Comparison of ENCODE assay signal across 6 cellular contexts in genomic region chr19:53157601-53158000, GRCh38. TPM values are rescaled to one million over a fixed set of nuclear protein-coding genes. Genes with fewer than 3 reads are reported as not detected.
DNase-seq lines count a peak whose midpoint lies in the region; ATAC-seq lines count a peak whose summit lies in the region.

No MANE protein-coding gene starts in this region.

- H3K4me3 ChIP-seq in iPS-11a (ENCODE audit: low read depth, low read length) (peak overlapping the region; percentile 53), aorta (ENCODE audit: low read length in 2 of 2) (peak overlapping the region; percentile 65 to 78)

- peak overlapping the region; percentile 83 for H3K4me3 Mint-ChIP-seq in stimulated activated naive CD8-positive, alpha-beta T cell treated with anti-CD3 and anti-CD28 coated beads, Interleukin-15, Interleukin-2, amounts not matched to agents 100 ng/mL and 50 ng/mL, for 24 hours

- peaks cover 0 to 2% of the 10 kb centered on the region in 2 donors for H3K36me3 ChIP-seq in aorta (ENCODE audit: control insufficient read depth in 1 of 2, insufficient read depth in 2 of 2, low read length in 1 of 2)

- DNase-seq in stimulated activated naive CD8-positive, alpha-beta T cell treated with anti-CD3 and anti-CD28 coated beads, Interleukin-15, Interleukin-2, amounts not matched to agents 100 U/mL and 50 U/mL, for 24 hours = no peak
- DNase-seq in aorta (no peak), SIG-M5 treated with dmso at 0.1 percent for 504 hours (lab: John Stamatoyannopoulos, UW; ENCODE audit: unreplicated experiment) (no peak)

- no peaks in the 10 kb centered on the region for H3K27me3 Mint-ChIP-seq in stimulated activated naive CD8-positive, alpha-beta T cell treated with anti-CD3 and anti-CD28 coated beads, Interleukin-15, Interleukin-2, amounts not matched to agents 100 ng/mL and 50 ng/mL, for 24 hours

- ATAC-seq in stimulated activated naive CD8-positive, alpha-beta T cell treated with anti-CD3 and anti-CD28 coated beads, Interleukin-15, Interleukin-2, amounts not matched to agents 100 U/mL and 50 U/mL, for 24 hours = no peak
- ATAC-seq in aorta (ENCODE audit: low FRiP score) = no peak
- ATAC-seq in GM21447 (IDR thresholded peaks at IDR 0.05; ENCODE audit: unreplicated experiment) = no peak

- peaks cover 23% of the 10 kb centered on the region for H3K4me1 Mint-ChIP-seq in stimulated activated naive CD8-positive, alpha-beta T cell treated with anti-CD3 and anti-CD28 coated beads, Interleukin-15, Interleukin-2, amounts not matched to agents 100 ng/mL and 50 ng/mL, for 24 hours (ENCODE audit: low read depth)

- H3K9me3 ChIP-seq in aorta (ENCODE audit: control insufficient read depth, low read length) = no peaks in the 10 kb centered on the region

- H3K36me3 Mint-ChIP-seq in stimulated activated naive CD8-positive, alpha-beta T cell treated with anti-CD3 and anti-CD28 coated beads, Interleukin-15, Interleukin-2, amounts not matched to agents 100 ng/mL and 50 ng/mL, for 24 hours (ENCODE audit: low read depth) = peaks cover 59% of the 10 kb centered on the region

- intact Hi-C loops in aorta (cut with DNase I) = no loop called here

- no peaks in the 10 kb centered on the region for H3K4me1 ChIP-seq in aorta (ENCODE audit: control insufficient read depth in 1 of 2, insufficient read depth in 2 of 2, low read length in 2 of 2)

- H3K27me3 ChIP-seq in aorta (ENCODE audit: control insufficient read depth in 1 of 2, insufficient read depth in 2 of 2, low read length in 1 of 2) = no peaks in the 10 kb centered on the region

- WGBS in aorta, 2 donors = 7 to 8% methylated on average over 7 of the region's 7 CpGs

- H3K27ac ChIP-seq in aorta (ENCODE audit: low read depth in 1 of 2, low read length in 2 of 2) = no peak overlapping the region

- peaks cover 38% of the 10 kb centered on the region for H3K9me3 Mint-ChIP-seq in stimulated activated naive CD8-positive, alpha-beta T cell treated with anti-CD3 and anti-CD28 coated beads, Interleukin-15, Interleukin-2, amounts not matched to agents 100 ng/mL and 50 ng/mL, for 24 hours

- peak overlapping the region; percentile 34 for H3K27ac Mint-ChIP-seq in stimulated activated naive CD8-positive, alpha-beta T cell treated with anti-CD3 and anti-CD28 coated beads, Interleukin-15, Interleukin-2, amounts not matched to agents 100 ng/mL and 50 ng/mL, for 24 hours

RNA-seq across cellular contexts. Expression of gene ZNF347, which starts 1.3 kb away (rescaled TPM):
- 10 to 100 TPM; 14.2 to 19.8 TPM for total RNA-seq in aorta
- 1 to 10 TPM; 2.0 to 3.6 TPM for polyA plus RNA-seq in aorta

RNA-seq across cellular contexts. Expression of gene ZNF415, which starts 24.9 kb away (rescaled TPM):
- 10 to 100 TPM in 1 of 2 donors, 1 to 10 TPM in 1; 8.8 to 10.3 TPM for total RNA-seq in aorta
- polyA plus RNA-seq in aorta = 1 to 10 TPM; 5.0 to 9.0 TPM

RNA-seq across cellular contexts. Expression of gene ZNF665, which starts 35.6 kb away (rescaled TPM):
- total RNA-seq in aorta = 1 to 10 TPM; 4.4 to 9.2 TPM
- 1 to 10 TPM in 1 of 2 donors, under 1 TPM in 1; 0.38 to 5.4 TPM for polyA plus RNA-seq in aorta

RNA-seq across cellular contexts. Expression of gene ZNF160, which starts 54.4 kb away (rescaled TPM):
- 10 to 100 TPM; 32.5 to 61.0 TPM for total RNA-seq in aorta
- 10 to 100 TPM in 1 of 2 donors, 1 to 10 TPM in 1; 4.6 to 19.5 TPM for polyA plus RNA-seq in aorta
